In the genomic region with DNA sequence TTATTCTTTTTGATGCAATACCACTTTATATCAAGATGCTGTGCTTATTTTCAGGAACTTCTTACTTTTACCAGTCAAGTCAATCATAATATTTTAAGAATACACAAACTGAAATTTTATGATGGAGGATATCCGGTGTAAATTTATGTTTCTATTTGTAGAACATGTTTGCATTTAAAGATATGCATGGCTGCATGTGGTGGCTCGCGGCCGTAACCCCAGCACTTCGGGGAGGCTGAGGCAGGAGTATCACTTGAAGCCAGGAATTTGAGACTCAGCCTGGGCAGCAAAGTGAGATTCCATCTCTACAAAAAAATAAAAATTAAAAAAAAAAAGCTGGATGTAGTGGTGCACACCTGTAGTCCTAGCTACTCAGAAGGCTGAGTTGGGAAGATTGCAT, we compare ENCODE assay signal across 27 cellular contexts.
"Had no signal": no experiment of that assay in that cellular context is flagged by ENCODE, and none has a peak within 500 bp of the region (broad histone marks: within the 10 kb centered on the region; RNA-seq: fewer than 3 reads in every experiment).

No MANE protein-coding gene starts in this region.

- H3K4me3 ChIP-seq: breast epithelium, neural progenitor cell, testis, transverse colon had no signal

- DNase-seq: activated CD4-positive, alpha-beta memory T cell treated with anti-CD3 and anti-CD28 coated beads, Interleukin-2, amount 10 ng/mL, durations not matched to agents 7 days and 5 days; activated CD4-positive, alpha-beta T cell treated with anti-CD3 and anti-CD28 coated beads for 1 hour; activated CD4-positive, alpha-beta T cell treated with anti-CD3 and anti-CD28 coated beads, Interleukin-2, amount 10 ng/mL, durations not matched to agents 7 days and 5 days; activated CD8-positive, alpha-beta memory T cell treated with anti-CD3 and anti-CD28 coated beads, Interleukin-2, amount 50 U/mL, for 48 hours; activated gamma-delta T cell treated with Interleukin-2 at 50 U/mL for 16 hours; activated T-cell treated with anti-CD3 and anti-CD28 coated beads, Interleukin-2, amount 50 U/mL, for 24 hours; central memory CD4-positive, alpha-beta T cell; endodermal cell; foreskin fibroblast; hippocampal formation; immature natural killer cell; kidney; midbrain; naive thymus-derived CD8-positive, alpha-beta T cell; occipital lobe; right cardiac atrium; stimulated activated CD4-positive, alpha-beta T cell treated with anti-CD3 and anti-CD28 coated beads, Interleukin-4, amount 100 ng/mL, for 1 hour; stimulated activated naive CD8-positive, alpha-beta T cell treated with anti-CD3 and anti-CD28 coated beads, Interleukin-15, Interleukin-2, amounts not matched to agents 100 U/mL and 50 U/mL, for 24 hours; T1000; testis; transverse colon; WERI-Rb-1 had no signal

- ATAC-seq: activated naive CD4-positive, alpha-beta T cell treated with anti-CD3 and anti-CD28 coated beads, Interleukin-2, amount 50 U/mL, for 72 hours; esophagus mucosa; naive thymus-derived CD8-positive, alpha-beta T cell; right cardiac atrium; stimulated activated naive CD8-positive, alpha-beta T cell treated with anti-CD3 and anti-CD28 coated beads, Interleukin-15, Interleukin-2, amounts not matched to agents 100 U/mL and 50 U/mL, for 24 hours had no signal

- H3K9me3 Mint-ChIP-seq: activated CD4-positive, alpha-beta memory T cell treated with anti-CD3 and anti-CD28 coated beads, Interleukin-2, amount 10 ng/mL, durations not matched to agents 7 days and 5 days; activated CD4-positive, alpha-beta T cell treated with anti-CD3 and anti-CD28 coated beads, Interleukin-2, amount 10 ng/mL, durations not matched to agents 7 days and 5 days; activated naive CD4-positive, alpha-beta T cell treated with anti-CD3 and anti-CD28 coated beads, Interleukin-2, amount 50 U/mL, for 72 hours; activated T-cell treated with anti-CD3 and anti-CD28 coated beads, Interleukin-2, amount 50 U/mL, for 24 hours; endodermal cell; immature natural killer cell; memory B cell; naive thymus-derived CD8-positive, alpha-beta T cell; neural progenitor cell had no signal

- H3K27ac ChIP-seq: breast epithelium, neural progenitor cell, testis, transverse colon, WERI-Rb-1 had no signal

- H3K4me3 Mint-ChIP-seq: activated CD4-positive, alpha-beta memory T cell treated with anti-CD3 and anti-CD28 coated beads, Interleukin-2, amount 10 ng/mL, durations not matched to agents 7 days and 5 days; activated CD4-positive, alpha-beta T cell treated with anti-CD3 and anti-CD28 coated beads, Interleukin-2, amount 10 ng/mL, durations not matched to agents 7 days and 5 days; activated T-cell treated with anti-CD3 and anti-CD28 coated beads, Interleukin-2, amount 50 U/mL, for 24 hours; endodermal cell; immature natural killer cell; memory B cell; neural progenitor cell had no signal

- H3K27me3 Mint-ChIP-seq: memory B cell had no signal

- H3K9me3 ChIP-seq: breast epithelium, testis, transverse colon had no signal

- H3K36me3 Mint-ChIP-seq: activated naive CD4-positive, alpha-beta T cell treated with anti-CD3 and anti-CD28 coated beads, Interleukin-2, amount 50 U/mL, for 72 hours; immature natural killer cell; memory B cell; naive thymus-derived CD8-positive, alpha-beta T cell; neural progenitor cell had no signal

- H3K27me3 ChIP-seq: breast epithelium, neural progenitor cell, testis, transverse colon had no signal

- H3K27ac Mint-ChIP-seq: activated CD4-positive, alpha-beta memory T cell treated with anti-CD3 and anti-CD28 coated beads, Interleukin-2, amount 10 ng/mL, durations not matched to agents 7 days and 5 days; activated CD4-positive, alpha-beta T cell treated with anti-CD3 and anti-CD28 coated beads, Interleukin-2, amount 10 ng/mL, durations not matched to agents 7 days and 5 days; activated naive CD4-positive, alpha-beta T cell treated with anti-CD3 and anti-CD28 coated beads, Interleukin-2, amount 50 U/mL, for 72 hours; activated T-cell treated with anti-CD3 and anti-CD28 coated beads, Interleukin-2, amount 50 U/mL, for 24 hours; endodermal cell; immature natural killer cell; memory B cell; naive thymus-derived CD8-positive, alpha-beta T cell; neural progenitor cell had no signal

- H3K4me1 ChIP-seq: breast epithelium, neural progenitor cell had no signal

- H3K4me1 Mint-ChIP-seq: endodermal cell, neural progenitor cell had no signal

- H3K36me3 ChIP-seq: breast epithelium, neural progenitor cell, transverse colon, WERI-Rb-1 had no signal
